In the genomic region with DNA sequence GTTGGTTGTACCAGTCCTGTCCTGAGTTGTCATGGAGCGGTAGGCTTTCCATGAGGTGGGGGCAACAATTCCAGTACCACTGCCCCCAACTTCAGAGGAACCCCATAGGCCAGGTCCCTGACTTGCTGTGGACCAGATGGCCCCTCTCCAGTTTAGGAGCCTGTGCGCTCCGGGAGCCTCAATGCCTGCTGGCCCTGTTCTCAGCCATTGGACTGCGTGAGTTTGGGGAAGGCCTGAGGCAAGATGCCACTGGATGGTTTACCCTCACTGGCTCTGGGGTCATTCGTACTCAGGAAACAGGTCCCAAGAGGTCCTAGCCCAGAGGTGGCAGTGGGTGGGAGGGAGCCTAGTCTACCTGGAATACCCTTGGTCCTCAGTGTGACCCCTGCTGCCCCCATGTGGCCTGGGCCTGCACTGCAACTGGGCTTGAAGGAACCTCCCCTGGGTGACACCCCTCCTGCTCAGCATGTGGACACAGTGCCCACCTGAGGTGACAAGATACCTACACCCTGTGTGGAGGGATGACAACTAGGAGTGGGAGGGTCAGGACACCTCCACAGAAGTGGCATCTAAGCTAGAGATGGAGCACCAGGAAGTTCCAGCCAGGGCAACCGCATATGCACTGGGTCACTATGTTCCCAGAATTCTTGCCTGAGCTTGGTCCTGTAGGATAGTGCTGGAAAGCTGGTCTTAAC, we compare ENCODE assay signal across 9 cellular contexts.
DNase-seq lines count a peak whose midpoint lies in the region; ATAC-seq, FAIRE-seq and TF ChIP-seq lines count a peak whose summit lies in the region.
"Had no signal": no experiment of that assay in that cellular context is flagged by ENCODE, and none has a peak within 500 bp of the region (broad histone marks: within the 10 kb centered on the region; RNA-seq: fewer than 3 reads in every experiment).

No MANE protein-coding gene starts in this region.

- no peaks in the 10 kb centered on the region for H3K9me3 Mint-ChIP-seq in memory B cell

- no peak overlapping the region for H3K4me3 Mint-ChIP-seq in memory B cell

- no peaks in the 10 kb centered on the region for H3K27me3 Mint-ChIP-seq in memory B cell

- H3K27ac ChIP-seq in coronary artery, result no peak overlapping the region

- ATAC-seq in memory B cell (ENCODE audit: low read depth) (peak; percentile 90), GM19397 (IDR thresholded peaks at IDR 0.05; ENCODE audit: unreplicated experiment) (no peak)

- DNase-seq in D721Med (ENCODE audit: insufficient read length, low spot score), result peak; percentile 80
- DNase-seq in HEK293T (ENCODE audit: extremely low spot score), result peak; percentile 77
- peak; percentile 85 for DNase-seq in NCI-H510A treated with DMSO at 0.1 percent for 48 hours (lab: John Stamatoyannopoulos, UW)
- DNase-seq in activated CD4-positive, alpha-beta T cell treated with anti-CD3 and anti-CD28 coated beads, Interleukin-2, amount 50 U/mL, for 24 hours (ENCODE audit: low read depth in 1 of 2, low spot score in 1 of 2), result peak; percentile 83 to 88
- DNase-seq in coronary artery (ENCODE audit: low spot score), result no peak
- peak; percentile 94 to 98 for DNase-seq in memory B cell (ENCODE audit: low spot score in 2 of 2)
- peak; percentile 83 to 89 for DNase-seq in stimulated activated CD8-positive, alpha-beta memory T cell treated with anti-CD3 and anti-CD28 coated beads, Interleukin-2, amount 100 ng/mL, for 48 hours (ENCODE audit: low read depth in 2 of 2)

- CTCF ChIA-PET in HEK293T (lab: Yijun Ruan, JAX), result interaction anchor here (0.8 to 1.0 kb wide), 3 partner anchors 32 to 51 kb away, joined by 6 to 8 read pairs (median 6); no protein-coding TSS in a partner anchor

- no peak overlapping the region for H3K27ac Mint-ChIP-seq in memory B cell

- H3K36me3 Mint-ChIP-seq in memory B cell, result peaks cover 12% of the 10 kb centered on the region

- no peak for FAIRE-seq in D721Med (lab: Jason Lieb, UNC)
- FAIRE-seq: TTC549 had no signal

- TF ChIP-seq CTCF in D721Med (IDR thresholded peaks at IDR 0.05; ENCODE audit: insufficient read depth, missing control alignments) (peak; percentile 73), coronary artery (IDR thresholded peaks at IDR 0.05) (peak; percentile 88)

- H3K4me1 Mint-ChIP-seq in memory B cell, result peaks cover 13% of the 10 kb centered on the region

- H3K4me3 ChIP-seq in coronary artery, result no peak overlapping the region

- POLR2A ChIA-PET in HEK293T (lab: Yijun Ruan, JAX), result interaction anchor here (0.6 to 2.3 kb wide), 3 partner anchors 53 to 81 kb away, joined by 3 to 10 read pairs (median 3); a partner anchor contains a TSS

TF ChIP-seq in HEK293T, 16 proteins besides CTCF, POLR2A, EP300 and RAD21:
- TF ChIP-seq L3MBTL2 (conservative IDR thresholded peaks at IDR 0.05) (no peak), SP1 (IDR thresholded peaks at IDR 0.05) (no peak), HDGF (IDR thresholded peaks at IDR 0.05; ENCODE audit: borderline replicate concordance) (0 out of 2 replicates have a peak, but pooled peaks have one; percentile 66)
TF ChIP-seq in HEK293T: peak in this region for 1.
